In the genomic region with DNA sequence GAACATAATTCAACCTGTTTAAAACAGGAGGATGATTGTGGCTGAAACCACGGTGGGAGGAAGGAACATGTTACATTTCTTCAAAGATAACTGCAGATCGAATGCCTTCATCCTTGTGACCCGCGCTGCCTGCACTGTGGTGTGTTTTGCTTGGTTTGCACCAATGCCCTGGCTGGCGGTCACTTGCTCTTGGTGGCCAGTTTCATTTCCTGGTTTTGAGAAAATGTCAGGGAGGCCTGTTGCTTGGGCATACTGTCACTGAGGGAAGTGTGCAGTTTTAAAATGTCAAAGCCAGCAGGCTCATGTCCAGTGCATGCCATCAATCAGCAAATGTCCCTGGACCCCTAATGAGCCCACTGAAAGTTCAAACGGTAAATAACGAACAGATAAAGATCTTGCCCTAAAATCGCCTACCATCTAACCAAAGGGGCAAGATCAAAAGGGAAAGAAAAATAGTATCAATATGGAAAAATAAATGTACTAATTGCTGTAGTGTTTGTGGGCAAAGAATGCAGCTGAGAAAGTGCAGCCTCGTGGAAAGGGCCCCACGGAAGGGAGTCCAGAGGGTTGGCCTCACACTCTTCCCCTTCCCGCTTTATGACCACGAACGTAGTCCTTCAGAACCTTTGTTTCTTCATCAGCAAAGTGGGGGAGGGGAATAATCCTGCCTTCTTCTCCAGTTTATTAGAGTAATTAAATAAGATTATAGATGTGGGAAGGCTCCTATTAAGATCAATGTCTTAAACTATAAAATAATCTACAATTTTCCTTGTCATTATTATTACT, we compare ENCODE assay signal across 8 cellular contexts. TPM values are rescaled to one million over a fixed set of nuclear protein-coding genes. Genes with fewer than 3 reads are reported as not detected.
A peak's percentile ranks its signal among the peaks of the same experiment; 100 is the strongest.
DNase-seq lines count a peak whose midpoint lies in the region; ATAC-seq, FAIRE-seq and TF ChIP-seq lines count a peak whose summit lies in the region.

No MANE protein-coding gene starts in this region.

- peaks cover 94% of the 10 kb centered on the region for H3K4me1 Mint-ChIP-seq in stimulated activated memory B cell treated with anti-CD40 and anti-IgM and Interleukin-4, amounts not matched to agents 10 μg/mL and 1 μg/mL and 100 μg/mL, for 72 hours

- peak; percentile 18 for FAIRE-seq in GM12878 (lab: Jason Lieb, UNC)

- no peak; the same call in 1 of the 2 replicates for TF ChIP-seq POLR2A in GM12878 (IDR thresholded peaks at IDR 0.05; ENCODE audit: low read depth, low read length)

- peak; percentile 51 to 66; a peak in 3 of 4 replicates for TF ChIP-seq EP300 in GM12878 (IDR thresholded peaks at IDR 0.05; ENCODE audit: borderline replicate concordance in 1 of 2, control insufficient read depth in 1 of 2, low read depth in 2 of 2, low read length in 2 of 2)

- H4K20me1 ChIP-seq in GM12878 (ENCODE audit: control insufficient read depth, insufficient read depth) = no peaks in the 10 kb centered on the region

- no peak overlapping the region for H2AFZ ChIP-seq in GM12878 (ENCODE audit: control insufficient read depth, low read depth, low read length)

- H3K27me3 Mint-ChIP-seq in stimulated activated memory B cell treated with anti-CD40 and anti-IgM and Interleukin-4, amounts not matched to agents 10 μg/mL and 1 μg/mL and 100 μg/mL, for 72 hours = no peaks in the 10 kb centered on the region

- H3K4me1 ChIP-seq in GM12878 (ENCODE audit: control insufficient read depth, insufficient read depth, low read length) = peaks cover 80% of the 10 kb centered on the region

- peak; percentile 28 for ATAC-seq in HG03442 (IDR thresholded peaks at IDR 0.05; ENCODE audit: unreplicated experiment)
- ATAC-seq in GM12878 = peak; percentile 72
- ATAC-seq in stimulated activated memory B cell treated with anti-CD40 and anti-IgM and Interleukin-4, amounts not matched to agents 10 μg/mL and 1 μg/mL and 100 μg/mL, for 72 hours = peak; percentile 85

- BruUV-seq in GM12878 (replicated peaks; lab: Mats Ljungman, UMichigan) = no TSS peak

- peaks cover 61% of the 10 kb centered on the region for H3K79me2 ChIP-seq in GM12878 (ENCODE audit: control insufficient read depth, insufficient read depth, low read length)

- H3K9me3 ChIP-seq in GM12878 (replicated peaks; ENCODE audit: control insufficient read depth, insufficient read depth, low read length) = no peaks in the 10 kb centered on the region

- peak overlapping the region; percentile 91 for H3K27ac ChIP-seq in GM12878 (ENCODE audit: control insufficient read depth, insufficient read depth)

- CTCF ChIA-PET in GM12878 (lab: Yijun Ruan, JAX) = interaction anchor here (0.7 to 7.0 kb wide), 11 partner anchors 8 to 515 kb away, joined by 3 to 90 read pairs (median 6); no protein-coding TSS in a partner anchor

- H3K4me2 ChIP-seq in GM12878 (ENCODE audit: control insufficient read depth, insufficient read depth) = peak overlapping the region; percentile 71

- no peak for TF ChIP-seq CTCF in GM12878 (IDR thresholded peaks at IDR 0.05 in 2 of 3, conservative IDR thresholded peaks at IDR 0.05 in 1 of 3; ENCODE audit: control insufficient read depth in 2 of 3, extremely low read depth in 1 of 3, insufficient read depth in 1 of 3, low read depth in 3 of 3, low read length in 3 of 3)

- no peaks in the 10 kb centered on the region for H3K27me3 ChIP-seq in GM12878 (replicated peaks in 1 of 2; ENCODE audit: control insufficient read depth in 2 of 2, insufficient read depth in 2 of 2, low read length in 1 of 2)

- TF ChIP-seq RAD21 in GM12878 (IDR thresholded peaks at IDR 0.05; ENCODE audit: insufficient read depth, low read depth, low read length) = no peak

- H3K36me3 Mint-ChIP-seq in stimulated activated memory B cell treated with anti-CD40 and anti-IgM and Interleukin-4, amounts not matched to agents 10 μg/mL and 1 μg/mL and 100 μg/mL, for 72 hours = peaks cover 15% of the 10 kb centered on the region

- POLR2A ChIA-PET in GM12878 (lab: Charles Lee) = interaction anchor here (1.0 to 6.0 kb wide), 8 partner anchors 8 to 443 kb away, joined by 3 to 72 read pairs (median 4); a partner anchor contains a TSS

- SMC1A ChIA-PET in GM12878 (lab: Charles Lee; ENCODE audit: uncharacterized antibody, unreplicated experiment) = interaction anchor here (1.0 to 17.6 kb wide), 19 partner anchors 7 to 182 kb away, joined by 3 to 263 read pairs (median 7); no protein-coding TSS in a partner anchor

- H3K27ac Mint-ChIP-seq in stimulated activated memory B cell treated with anti-CD40 and anti-IgM and Interleukin-4, amounts not matched to agents 10 μg/mL and 1 μg/mL and 100 μg/mL, for 72 hours = peak overlapping the region; percentile 97

- H3K9ac ChIP-seq in GM12878 (ENCODE audit: control insufficient read depth, insufficient read depth, low read length) = peak overlapping the region; percentile 27

- no peaks in the 10 kb centered on the region for H3K9me3 Mint-ChIP-seq in stimulated activated memory B cell treated with anti-CD40 and anti-IgM and Interleukin-4, amounts not matched to agents 10 μg/mL and 1 μg/mL and 100 μg/mL, for 72 hours

- 2% methylated on average over 13 of the region's 13 CpGs for WGBS in GM12878 (ENCODE audit: insufficient coverage, insufficient replicate concordance, low lambda C conversion rate, missing lambda C conversion rate)

- RAD21 ChIA-PET in GM12878 (lab: Charles Lee; ENCODE audit: unreplicated experiment) = interaction anchor here (0.7 to 9.7 kb wide), 14 partner anchors 8 to 445 kb away, joined by 4 to 85 read pairs (median 7); a partner anchor contains a TSS

- peak; percentile 59 for DNase-seq in activated CD4-positive, alpha-beta T cell treated with anti-CD3 and anti-CD28 coated beads for 48 hours
- DNase-seq in activated CD4-positive, alpha-beta T cell treated with anti-CD3 and anti-CD28 coated beads, Interleukin-2, amount 50 U/mL, for 1 hour = no peak
- DNase-seq in GM12878 (ENCODE audit: low read depth, low spot score) = no peak
- no peak for DNase-seq in NCI-H226
- DNase-seq in GF-D8 (lab: John Stamatoyannopoulos, UW) = no peak
- DNase-seq in cerebellum (ENCODE audit: low spot score) = no peak

- H3K4me3 ChIP-seq in GM12878 = peak overlapping the region; percentile 24; the same call in 1 of the 2 replicates

- H3K4me3 Mint-ChIP-seq in stimulated activated memory B cell treated with anti-CD40 and anti-IgM and Interleukin-4, amounts not matched to agents 10 μg/mL and 1 μg/mL and 100 μg/mL, for 72 hours = peak overlapping the region; percentile 74

- no peaks in the 10 kb centered on the region for H3K36me3 ChIP-seq in GM12878 (ENCODE audit: control insufficient read depth in 2 of 2, insufficient read depth in 2 of 2, low read length in 1 of 2)

- in situ Hi-C loops in GM12878 (cut with MboI) = no loop called here

- intact Hi-C loops in GM12878 (cut with micrococcal nuclease; ENCODE audit: unreplicated experiment) = loop anchor here (2.0 to 5.0 kb wide), 6 partner anchors 14 to 417 kb away; no protein-coding TSS in a partner anchor

TF ChIP-seq in GM12878, 131 proteins besides CTCF, POLR2A, EP300 and RAD21 (continues in another document):
- TF ChIP-seq FOXM1 (IDR thresholded peaks at IDR 0.05; ENCODE audit: low read depth, low read length) (peak; percentile 33; the same call in 1 of the 2 replicates), BACH1 (IDR thresholded peaks at IDR 0.05; ENCODE audit: borderline replicate concordance) (0 out of 2 replicates have a peak, but pooled peaks have one; percentile 6), SPI1 (IDR thresholded peaks at IDR 0.05; ENCODE audit: borderline replicate concordance, insufficient read depth, low read depth, low read length) (peak; percentile 96)
- TF ChIP-seq, protein P1, sequence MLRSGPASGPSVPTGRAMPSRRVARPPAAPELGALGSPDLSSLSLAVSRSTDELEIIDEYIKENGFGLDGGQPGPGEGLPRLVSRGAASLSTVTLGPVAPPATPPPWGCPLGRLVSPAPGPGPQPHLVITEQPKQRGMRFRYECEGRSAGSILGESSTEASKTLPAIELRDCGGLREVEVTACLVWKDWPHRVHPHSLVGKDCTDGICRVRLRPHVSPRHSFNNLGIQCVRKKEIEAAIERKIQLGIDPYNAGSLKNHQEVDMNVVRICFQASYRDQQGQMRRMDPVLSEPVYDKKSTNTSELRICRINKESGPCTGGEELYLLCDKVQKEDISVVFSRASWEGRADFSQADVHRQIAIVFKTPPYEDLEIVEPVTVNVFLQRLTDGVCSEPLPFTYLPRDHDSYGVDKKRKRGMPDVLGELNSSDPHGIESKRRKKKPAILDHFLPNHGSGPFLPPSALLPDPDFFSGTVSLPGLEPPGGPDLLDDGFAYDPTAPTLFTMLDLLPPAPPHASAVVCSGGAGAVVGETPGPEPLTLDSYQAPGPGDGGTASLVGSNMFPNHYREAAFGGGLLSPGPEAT (IDR thresholded peaks at IDR 0.05; ENCODE audit: low read depth) = peak; percentile 52; the same call in 1 of the 2 replicates

RNA-seq across cellular contexts. Expression of a gene that starts 40.8 kb away (rescaled TPM):
- 26.5 and 33.7 TPM in 2 replicates for total RNA-seq in GM12878 (2013; cell fraction: nucleolus; rRNA removed)
- total RNA-seq in GM12878 (2014; rRNA removed) (37.7 and 38.5 TPM in 2 replicates), GM12878 (2014; rRNA removed; fragmentation: Illumina TruSeq; extraction: Trizol) (35.7 and 37.6 TPM in 2 replicates), GM12878 (2021) (50.6 and 53.3 TPM in 2 replicates), cerebellum (7.3 TPM)
- 8.6 TPM for polyA plus RNA-seq in GM12878 (2011; ENCODE audit: low read depth)
- polyA plus RNA-seq in GM12878 (2011; rRNA removed) (24.7 and 38.0 TPM in 2 replicates), GM12878 (2014; fragmentation: Illumina TruSeq; extraction: Trizol) (37.9 and 46.3 TPM in 2 replicates), GM12878 (2014; fragmentation: Nextera tagmentation; extraction: Ambion mirVana) (10 to 100 TPM; 12.5 to 15.8 TPM), GM12878 (2014; rRNA removed) (58.8 and 61.9 TPM in 2 replicates), GM12878 (2016; fragmentation: Nextera tagmentation; extraction: Ambion mirVana) (10 to 100 TPM; 39.1 to 44.8 TPM)
- polyA plus RNA-seq in GM12878 (2011; cell fraction: cytosol; rRNA removed) = 21.8 and 39.8 TPM in 2 replicates
- 20.0 and 24.1 TPM in 2 replicates for polyA plus RNA-seq in GM12878 (2011; cell fraction: nucleus; rRNA removed)
- polyA plus RNA-seq in GM12878 (2012) = 28.8 and 36.2 TPM in 2 replicates
- 65.9 and 70.0 TPM in 2 replicates for polyA minus RNA-seq in GM12878 (2011; rRNA and poly(A)+ RNA removed)
- polyA minus RNA-seq in GM12878 (2011; cell fraction: cytosol; rRNA and poly(A)+ RNA removed) = 19.4 and 27.8 TPM in 2 replicates
- polyA minus RNA-seq in GM12878 (2011; cell fraction: nucleus; rRNA and poly(A)+ RNA removed) = 12.7 and 34.6 TPM in 2 replicates

Comparison
In these comparisons a context has a peak if more than half of its experiments do, and no peak if none do; other contexts are left out.
1. ATAC-seq: peak in every context shown above with its lines; median percentile 85 in stimulated activated memory B cell treated with anti-CD40 and anti-IgM and Interleukin-4, amounts not matched to agents 10 μg/mL and 1 μg/mL and 100 μg/mL, for 72 hours; 72 in GM12878; 28 in HG03442.